ENCODE assay signal across 22 cellular contexts in genomic region chr7:33788493-33788892, GRCh38.
"Had no signal": no experiment of that assay in that cellular context is flagged by ENCODE, and none has a peak within 500 bp of the region (broad histone marks: within the 10 kb centered on the region; RNA-seq: fewer than 3 reads in every experiment).

No MANE protein-coding gene starts in this region.

- H3K4me1 ChIP-seq: adrenal gland, breast epithelium, SJCRH30 had no signal

- H3K9me3 ChIP-seq: adrenal gland, breast epithelium, SK-N-SH had no signal

- DNase-seq: activated CD4-positive, alpha-beta memory T cell treated with anti-CD3 and anti-CD28 coated beads for 36 hours; activated CD4-positive, alpha-beta T cell treated with anti-CD3 and anti-CD28 coated beads, Interleukin-2, amount 10 ng/mL, durations not matched to agents 7 days and 5 days; activated CD4-positive, CD25-positive, alpha-beta regulatory T cell; activated CD8-positive, alpha-beta memory T cell treated with anti-CD3 and anti-CD28 coated beads for 24 hours; activated gamma-delta T cell treated with Interleukin-2 at 50 U/mL for 16 hours; activated naive CD4-positive, alpha-beta T cell treated with anti-CD3 and anti-CD28 coated beads, Interleukin-2, amount 10 ng/mL, durations not matched to agents 7 days and 5 days; activated naive CD8-positive, alpha-beta T cell treated with anti-CD3 and anti-CD28 coated beads for 36 hours; activated T-cell treated with anti-CD3 and anti-CD28 coated beads, Interleukin-2, amount 50 U/mL, for 48 hours; adrenal gland; MG63; NCI-H1105; NCI-H1436; NCI-H1694 treated with DMSO at 0.1 percent for 48 hours; NCI-H2029 treated with DMSO at 0.1 percent for 48 hours; NCI-H446; NCI-H524 treated with DMSO at 0.1 percent for 48 hours; SJCRH30; SK-N-SH; T-helper 1 cell had no signal

- H3K4me3 ChIP-seq: adrenal gland, breast epithelium, MG63, SJCRH30 had no signal

- H3K36me3 ChIP-seq: adrenal gland, breast epithelium, MG63, SJCRH30 had no signal

- H3K27me3 ChIP-seq: adrenal gland, breast epithelium, MG63, SJCRH30 had no signal

- H3K27ac ChIP-seq: adrenal gland, breast epithelium, KMS-11, SJCRH30, VCaP had no signal
